Comparison of ENCODE assay signal across 16 cellular contexts in the genomic region with DNA sequence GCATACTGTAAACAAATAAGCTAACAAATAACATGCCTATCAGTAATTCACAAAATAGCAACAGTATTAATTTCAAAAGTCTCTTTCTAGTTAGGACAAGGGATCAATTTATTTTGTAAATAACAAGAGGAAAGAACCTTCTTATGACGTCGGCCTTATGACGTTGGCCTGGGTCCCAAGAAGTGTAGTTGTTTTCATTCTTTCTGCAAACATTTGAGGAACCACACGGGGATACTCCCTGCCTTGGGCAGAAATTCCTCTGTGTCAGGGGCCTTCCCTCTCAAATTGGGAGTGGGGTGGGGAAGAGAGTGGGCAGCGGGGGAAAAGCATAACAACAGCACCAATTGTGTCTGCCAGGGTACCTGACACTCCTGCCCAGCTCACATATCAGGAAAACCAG. TPM values are rescaled to one million over a fixed set of nuclear protein-coding genes. Genes with fewer than 3 reads are reported as not detected.
DNase-seq lines count a peak whose midpoint lies in the region; ATAC-seq, FAIRE-seq and TF ChIP-seq lines count a peak whose summit lies in the region.
"Had no signal": no experiment of that assay in that cellular context is flagged by ENCODE, and none has a peak within 500 bp of the region (broad histone marks: within the 10 kb centered on the region; RNA-seq: fewer than 3 reads in every experiment).

No MANE protein-coding gene starts in this region.

- H3K9me3 ChIP-seq in right lobe of liver (no peaks in the 10 kb centered on the region), stomach (no peaks in the 10 kb centered on the region)
- H3K9me3 ChIP-seq: neutrophil had no signal

- DNase-seq in HuH-7 (ENCODE audit: low spot score) (peak; percentile 9), bronchial epithelial cell (ENCODE audit: low read depth) (peak; percentile 35), right lobe of liver (no peak), stomach (no peak), kidney glomerular epithelial cell (lab: John Stamatoyannopoulos, UW) (no peak), frontal cortex (ENCODE audit: low spot score in 2 of 2) (no peak)
- DNase-seq: activated naive CD4-positive, alpha-beta T cell; CD4-positive, CD25-positive, alpha-beta regulatory T cell; NCI-H524; stimulated activated naive CD4-positive, alpha-beta T cell treated with Interleukin-2 at 50 U/mL for 16 hours had no signal

- 21% methylated on average over 5 of the region's 5 CpGs for WGBS in right lobe of liver (ENCODE audit: insufficient coverage, low coverage, low lambda C conversion rate, missing lambda C conversion rate)
- whole genome bisulfite sequencing in stomach, 5 donors: 19 to 29% (median 26%) methylated on average over 5 of the region's 5 CpGs

- no peak for TF ChIP-seq CTCF in bronchial epithelial cell (IDR thresholded peaks at IDR 0.05; ENCODE audit: insufficient read depth, low read length, severe bottlenecking)
- no peak for TF ChIP-seq CTCF in right lobe of liver (IDR thresholded peaks at IDR 0.05)
- TF ChIP-seq CTCF in stomach (IDR thresholded peaks at IDR 0.05): no peak

- H3K4me3 ChIP-seq in bronchial epithelial cell (ENCODE audit: low read depth, low read length): no peak overlapping the region
- H3K4me3 ChIP-seq in right lobe of liver: peak overlapping the region; percentile 76 to 82 (median 81)
- peak overlapping the region; percentile 43 to 67 (median 59) for H3K4me3 ChIP-seq in stomach

- FAIRE-seq in bronchial epithelial cell (lab: Jason Lieb, UNC): no peak
- no peak for FAIRE-seq in frontal cortex (lab: Jason Lieb, UNC)
- FAIRE-seq: G401.6 had no signal

- H3K27me3 ChIP-seq in bronchial epithelial cell (ENCODE audit: control insufficient read depth, insufficient read depth, low read length) (no peaks in the 10 kb centered on the region), right lobe of liver (no peaks in the 10 kb centered on the region), stomach (peaks cover 0 to 13% (median 7%) of the 10 kb centered on the region in 3 donors)

- H3K27ac ChIP-seq in right lobe of liver (peak overlapping the region in 2 of 3 donors; percentile 3 to 81), stomach (peak overlapping the region; percentile 61 to 88 (median 86))
- H3K27ac ChIP-seq: neutrophil had no signal

- H3K4me1 ChIP-seq in right lobe of liver: peaks cover 0 to 8% (median 0%) of the 10 kb centered on the region in 4 donors
- peaks cover 0 to 32% (median 23%) of the 10 kb centered on the region in 4 donors for H3K4me1 ChIP-seq in stomach

- TF ChIP-seq POLR2A in right lobe of liver (IDR thresholded peaks at IDR 0.05): no peak
- no peak for TF ChIP-seq POLR2A in stomach (IDR thresholded peaks at IDR 0.05)

- TF ChIP-seq EP300 in stomach (IDR thresholded peaks at IDR 0.05): no peak

- ATAC-seq in right lobe of liver: peak in 1 of 4 donors; percentile 13
- no peak for ATAC-seq in HG03342 (IDR thresholded peaks at IDR 0.05; ENCODE audit: unreplicated experiment)

- intact Hi-C loops in right lobe of liver (cut with DNase I): no loop called here
- intact Hi-C loops in stomach (cut with DNase I; ENCODE audit: low total_unique reads): no loop called here

- H3K36me3 ChIP-seq in bronchial epithelial cell (ENCODE audit: control insufficient read depth, insufficient read depth, low read length): no peaks in the 10 kb centered on the region
- no peaks in the 10 kb centered on the region for H3K36me3 ChIP-seq in right lobe of liver
- H3K36me3 ChIP-seq in stomach: no peaks in the 10 kb centered on the region
- H3K36me3 ChIP-seq: neutrophil had no signal

RNA-seq across cellular contexts. Expression of gene CCDC68, which starts 1.3 kb away (rescaled TPM):
- total RNA-seq in bronchial epithelial cell (3.5 and 4.2 TPM in 2 replicates), right lobe of liver (10 to 100 TPM in 3 of 6 experiments, 1 to 10 TPM in 3; 3.1 to 17.3 (median 9.3) TPM), stomach (100 to 1,000 TPM in 1 of 5 donors, 10 to 100 TPM in 3, 1 to 10 TPM in 1; 7.1 to 154 (median 40.0) TPM), frontal cortex (1.2 TPM)
- 10 to 100 TPM in 1 of 3 donors, 1 to 10 TPM in 2; 2.8 to 11.9 (median 8.3) TPM for polyA plus RNA-seq in stomach
- total RNA-seq: activated CD8-positive, alpha-beta memory T cell treated with anti-CD3 and anti-CD28 coated beads for 36 hours; CD4-positive, CD25-positive, alpha-beta regulatory T cell; chondrocyte had no signal
- polyA plus RNA-seq: CD4-positive, CD25-positive, alpha-beta regulatory T cell; IgD-negative memory B cell had no signal

Comparison
In these comparisons a context has a peak if more than half of its experiments do, and no peak if none do; other contexts are left out.
1. DNase-seq: peak in HuH-7 (single experiment) and bronchial epithelial cell (single experiment); none in right lobe of liver (0 of 3), stomach (single experiment), kidney glomerular epithelial cell (single experiment) and frontal cortex (0 of 2).